Comparison of ENCODE assay signal across 8 cellular contexts in genomic region chr11:33160587-33160986, GRCh38. TPM values are rescaled to one million over a fixed set of nuclear protein-coding genes. Genes with fewer than 3 reads are reported as not detected.
DNase-seq lines count a peak whose midpoint lies in the region; ATAC-seq, FAIRE-seq and TF ChIP-seq lines count a peak whose summit lies in the region.

No MANE protein-coding gene starts in this region.

- POLR2A ChIA-PET in Panc1 (lab: Charles Lee) = interaction anchor here (0.7 kb wide), 2 partner anchors 93 to 121 kb away, joined by 3 read pairs; partner anchors contain the start of gene TCP11L1

- H3K36me3 ChIP-seq in Panc1 (ENCODE audit: control insufficient read depth, insufficient read depth, low read length) = peaks cover 7% of the 10 kb centered on the region; the same call in 1 of the 2 replicates
- no peaks in the 10 kb centered on the region for H3K36me3 ChIP-seq in esophagus (ENCODE audit: control insufficient read depth in 2 of 2, insufficient read depth in 2 of 2, low read length in 1 of 2)
- H3K36me3 ChIP-seq in pancreas = no peaks in the 10 kb centered on the region

- in situ Hi-C loops in Panc1 (cut with HindIII; ENCODE audit: low pct_unique_long_range_greater_than_20kb, low sequenced_read_pairs) = no loop called here

- H3K27ac ChIP-seq in Panc1 (ENCODE audit: low read length) = peak overlapping the region; percentile 99
- peak overlapping the region in 1 of 2 donors; percentile 38 for H3K27ac ChIP-seq in esophagus (ENCODE audit: low read depth in 2 of 2, low read length in 1 of 2)
- peak overlapping the region; percentile 30 to 86 (median 63) for H3K27ac ChIP-seq in pancreas

- CTCF ChIA-PET in Calu3 (lab: Charles Lee) = interaction anchor here (0.6 to 0.7 kb wide), 2 partner anchors 21 to 540 kb away, joined by 3 to 4 read pairs; partner anchors contain the start of gene C11orf91
- CTCF ChIA-PET in Panc1 (lab: Charles Lee) = no interaction called here

- BruUV-seq in Calu3 (replicated peaks; lab: Mats Ljungman, UMichigan) (TSS peak; percentile 64), Panc1 (replicated peaks; lab: Mats Ljungman, UMichigan) (TSS peak; percentile 87)

- 0% methylated on average over 7 of the region's 7 CpGs for WGBS in esophagus, 2 donors
- whole genome bisulfite sequencing in pancreas, 2 donors = 0% methylated on average over 7 of the region's 7 CpGs

- H3K4me1 Mint-ChIP-seq in Calu3 (ENCODE audit: low read depth, unreplicated experiment) = peaks cover 36% of the 10 kb centered on the region

- no peaks in the 10 kb centered on the region for H3K9me3 Mint-ChIP-seq in Calu3 (ENCODE audit: low read depth, unreplicated experiment)

- peak overlapping the region; percentile 87 for H3K4me3 Mint-ChIP-seq in Calu3 (ENCODE audit: low read depth, unreplicated experiment)

- no peaks in the 10 kb centered on the region for H3K27me3 Mint-ChIP-seq in Calu3 (ENCODE audit: unreplicated experiment)

- peaks cover 52% of the 10 kb centered on the region for H3K36me3 Mint-ChIP-seq in Calu3 (ENCODE audit: insufficient read depth, unreplicated experiment)

- intact Hi-C loops in Calu3 (cut with micrococcal nuclease; ENCODE audit: unreplicated experiment) = loop anchor here (10.0 kb wide), 1 partner anchor 584 kb away; no protein-coding TSS in a partner anchor
- intact Hi-C loops in Panc1 (cut with micrococcal nuclease; ENCODE audit: unreplicated experiment) = no loop called here
- intact Hi-C loops in pancreas (cut with DNase I) = loop anchor here in 1 of 3 donors (10.0 kb wide), 1 partner anchor 524 kb away; no protein-coding TSS in a partner anchor

- H3K27me3 ChIP-seq in Panc1 (ENCODE audit: control insufficient read depth, insufficient read depth, low read length) = no peaks in the 10 kb centered on the region
- no peaks in the 10 kb centered on the region for H3K27me3 ChIP-seq in esophagus (ENCODE audit: control insufficient read depth in 1 of 2, insufficient read depth in 2 of 2, low read length in 2 of 2)
- H3K27me3 ChIP-seq in pancreas = no peaks in the 10 kb centered on the region

- TF ChIP-seq CTCF in Calu3 (IDR thresholded peaks at IDR 0.05; ENCODE audit: unreplicated experiment) (no peak), Panc1 (IDR thresholded peaks at IDR 0.05) (no peak), pancreas (IDR thresholded peaks at IDR 0.05) (no peak)

- no peak for ATAC-seq in Panc1
- no peak for ATAC-seq in pancreas
- no peak for ATAC-seq in HG02981 (IDR thresholded peaks at IDR 0.05; ENCODE audit: unreplicated experiment)

- H3K9me3 ChIP-seq in Panc1 (ENCODE audit: control insufficient read depth, insufficient read depth, low read depth, low read length) = no peaks in the 10 kb centered on the region
- H3K9me3 ChIP-seq in esophagus (ENCODE audit: control insufficient read depth in 2 of 2, insufficient read depth in 1 of 2, low read depth in 1 of 2, low read length in 1 of 2) = no peaks in the 10 kb centered on the region
- H3K9me3 ChIP-seq in pancreas = no peaks in the 10 kb centered on the region

- H3K4me3 ChIP-seq in Panc1 (ENCODE audit: low read depth in 2 of 2, low read length in 2 of 2) (peak overlapping the region; percentile 93 to 96), esophagus (ENCODE audit: low read depth in 1 of 2, low read length in 2 of 2) (peak overlapping the region; percentile 64 to 96), pancreas (peak overlapping the region; percentile 41 to 77 (median 65))

- H3K27ac Mint-ChIP-seq in Calu3 (ENCODE audit: unreplicated experiment) = peak overlapping the region; percentile 95

- DNase-seq in Calu3 (no peak), Panc1 (ENCODE audit: low read depth, low spot score) (no peak), pancreas (no peak), epidermal melanocyte (ENCODE audit: insufficient read length, low spot score) (no peak), NK-92 (lab: John Stamatoyannopoulos, UW; ENCODE audit: unreplicated experiment) (no peak), medulla oblongata (ENCODE audit: extremely low spot score) (no peak)

- H3K4me1 ChIP-seq in Panc1 (ENCODE audit: control insufficient read depth, insufficient read depth, low read length) (peaks cover 17% of the 10 kb centered on the region; the same call in 1 of the 2 replicates), esophagus (ENCODE audit: control insufficient read depth in 2 of 2, insufficient read depth in 2 of 2, low read length in 1 of 2) (peaks cover 2% of the 10 kb centered on the region in 2 donors), pancreas (peaks cover 8 to 31% (median 16%) of the 10 kb centered on the region in 3 donors)

- FAIRE-seq in pancreas (lab: Jason Lieb, UNC) = no peak

RNA-seq across cellular contexts. Expression of gene CSTF3, which starts 0.7 kb away (rescaled TPM):
- total RNA-seq in Calu3 (2022) (51.1 and 55.9 TPM in 2 replicates), Panc1 (2021; ENCODE audit: unreplicated experiment) (29.8 TPM), pancreas (10 to 100 TPM in 3 of 6 donors, 1 to 10 TPM in 3; 5.0 to 13.6 (median 9.6) TPM)
- polyA plus RNA-seq in Panc1 (2012; ENCODE audit: insufficient read length) = 17.9 TPM
- polyA plus RNA-seq in esophagus (10 to 100 TPM; 14.8 to 30.4 TPM), pancreas (10 to 100 TPM; 24.4 to 25.4 TPM)
